Comparison of ENCODE assay signal across 2 cellular contexts in the genomic region with DNA sequence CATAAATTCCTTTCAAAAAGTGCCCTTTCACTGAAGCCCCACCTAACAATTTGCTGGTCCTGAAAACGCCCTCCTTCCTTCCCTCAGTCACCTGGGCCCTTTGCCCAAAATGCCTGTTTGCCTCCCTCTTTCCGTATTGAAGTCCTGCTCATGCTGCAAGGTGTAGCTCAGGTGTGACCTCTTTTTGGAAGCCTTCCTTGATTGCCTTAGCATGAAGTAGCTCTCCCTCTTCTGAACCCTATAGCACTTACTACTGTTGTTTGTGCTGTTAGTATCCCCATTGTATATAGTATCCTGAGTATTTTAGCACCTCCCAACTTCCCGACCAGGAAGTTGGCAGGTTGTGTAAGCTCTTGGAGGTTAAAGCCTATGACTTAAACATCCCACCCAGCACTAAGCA.
TF ChIP-seq lines count a peak whose summit lies in the region.

No MANE protein-coding gene starts in this region.

TF ChIP-seq in GM23338, 12 proteins besides CTCF, POLR2A, EP300 and RAD21:
- TF ChIP-seq, protein P1, sequence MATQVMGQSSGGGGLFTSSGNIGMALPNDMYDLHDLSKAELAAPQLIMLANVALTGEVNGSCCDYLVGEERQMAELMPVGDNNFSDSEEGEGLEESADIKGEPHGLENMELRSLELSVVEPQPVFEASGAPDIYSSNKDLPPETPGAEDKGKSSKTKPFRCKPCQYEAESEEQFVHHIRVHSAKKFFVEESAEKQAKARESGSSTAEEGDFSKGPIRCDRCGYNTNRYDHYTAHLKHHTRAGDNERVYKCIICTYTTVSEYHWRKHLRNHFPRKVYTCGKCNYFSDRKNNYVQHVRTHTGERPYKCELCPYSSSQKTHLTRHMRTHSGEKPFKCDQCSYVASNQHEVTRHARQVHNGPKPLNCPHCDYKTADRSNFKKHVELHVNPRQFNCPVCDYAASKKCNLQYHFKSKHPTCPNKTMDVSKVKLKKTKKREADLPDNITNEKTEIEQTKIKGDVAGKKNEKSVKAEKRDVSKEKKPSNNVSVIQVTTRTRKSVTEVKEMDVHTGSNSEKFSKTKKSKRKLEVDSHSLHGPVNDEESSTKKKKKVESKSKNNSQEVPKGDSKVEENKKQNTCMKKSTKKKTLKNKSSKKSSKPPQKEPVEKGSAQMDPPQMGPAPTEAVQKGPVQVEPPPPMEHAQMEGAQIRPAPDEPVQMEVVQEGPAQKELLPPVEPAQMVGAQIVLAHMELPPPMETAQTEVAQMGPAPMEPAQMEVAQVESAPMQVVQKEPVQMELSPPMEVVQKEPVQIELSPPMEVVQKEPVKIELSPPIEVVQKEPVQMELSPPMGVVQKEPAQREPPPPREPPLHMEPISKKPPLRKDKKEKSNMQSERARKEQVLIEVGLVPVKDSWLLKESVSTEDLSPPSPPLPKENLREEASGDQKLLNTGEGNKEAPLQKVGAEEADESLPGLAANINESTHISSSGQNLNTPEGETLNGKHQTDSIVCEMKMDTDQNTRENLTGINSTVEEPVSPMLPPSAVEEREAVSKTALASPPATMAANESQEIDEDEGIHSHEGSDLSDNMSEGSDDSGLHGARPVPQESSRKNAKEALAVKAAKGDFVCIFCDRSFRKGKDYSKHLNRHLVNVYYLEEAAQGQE (IDR thresholded peaks at IDR 0.05; ENCODE audit: unreplicated experiment) = no peak
- TF ChIP-seq, protein P2, sequence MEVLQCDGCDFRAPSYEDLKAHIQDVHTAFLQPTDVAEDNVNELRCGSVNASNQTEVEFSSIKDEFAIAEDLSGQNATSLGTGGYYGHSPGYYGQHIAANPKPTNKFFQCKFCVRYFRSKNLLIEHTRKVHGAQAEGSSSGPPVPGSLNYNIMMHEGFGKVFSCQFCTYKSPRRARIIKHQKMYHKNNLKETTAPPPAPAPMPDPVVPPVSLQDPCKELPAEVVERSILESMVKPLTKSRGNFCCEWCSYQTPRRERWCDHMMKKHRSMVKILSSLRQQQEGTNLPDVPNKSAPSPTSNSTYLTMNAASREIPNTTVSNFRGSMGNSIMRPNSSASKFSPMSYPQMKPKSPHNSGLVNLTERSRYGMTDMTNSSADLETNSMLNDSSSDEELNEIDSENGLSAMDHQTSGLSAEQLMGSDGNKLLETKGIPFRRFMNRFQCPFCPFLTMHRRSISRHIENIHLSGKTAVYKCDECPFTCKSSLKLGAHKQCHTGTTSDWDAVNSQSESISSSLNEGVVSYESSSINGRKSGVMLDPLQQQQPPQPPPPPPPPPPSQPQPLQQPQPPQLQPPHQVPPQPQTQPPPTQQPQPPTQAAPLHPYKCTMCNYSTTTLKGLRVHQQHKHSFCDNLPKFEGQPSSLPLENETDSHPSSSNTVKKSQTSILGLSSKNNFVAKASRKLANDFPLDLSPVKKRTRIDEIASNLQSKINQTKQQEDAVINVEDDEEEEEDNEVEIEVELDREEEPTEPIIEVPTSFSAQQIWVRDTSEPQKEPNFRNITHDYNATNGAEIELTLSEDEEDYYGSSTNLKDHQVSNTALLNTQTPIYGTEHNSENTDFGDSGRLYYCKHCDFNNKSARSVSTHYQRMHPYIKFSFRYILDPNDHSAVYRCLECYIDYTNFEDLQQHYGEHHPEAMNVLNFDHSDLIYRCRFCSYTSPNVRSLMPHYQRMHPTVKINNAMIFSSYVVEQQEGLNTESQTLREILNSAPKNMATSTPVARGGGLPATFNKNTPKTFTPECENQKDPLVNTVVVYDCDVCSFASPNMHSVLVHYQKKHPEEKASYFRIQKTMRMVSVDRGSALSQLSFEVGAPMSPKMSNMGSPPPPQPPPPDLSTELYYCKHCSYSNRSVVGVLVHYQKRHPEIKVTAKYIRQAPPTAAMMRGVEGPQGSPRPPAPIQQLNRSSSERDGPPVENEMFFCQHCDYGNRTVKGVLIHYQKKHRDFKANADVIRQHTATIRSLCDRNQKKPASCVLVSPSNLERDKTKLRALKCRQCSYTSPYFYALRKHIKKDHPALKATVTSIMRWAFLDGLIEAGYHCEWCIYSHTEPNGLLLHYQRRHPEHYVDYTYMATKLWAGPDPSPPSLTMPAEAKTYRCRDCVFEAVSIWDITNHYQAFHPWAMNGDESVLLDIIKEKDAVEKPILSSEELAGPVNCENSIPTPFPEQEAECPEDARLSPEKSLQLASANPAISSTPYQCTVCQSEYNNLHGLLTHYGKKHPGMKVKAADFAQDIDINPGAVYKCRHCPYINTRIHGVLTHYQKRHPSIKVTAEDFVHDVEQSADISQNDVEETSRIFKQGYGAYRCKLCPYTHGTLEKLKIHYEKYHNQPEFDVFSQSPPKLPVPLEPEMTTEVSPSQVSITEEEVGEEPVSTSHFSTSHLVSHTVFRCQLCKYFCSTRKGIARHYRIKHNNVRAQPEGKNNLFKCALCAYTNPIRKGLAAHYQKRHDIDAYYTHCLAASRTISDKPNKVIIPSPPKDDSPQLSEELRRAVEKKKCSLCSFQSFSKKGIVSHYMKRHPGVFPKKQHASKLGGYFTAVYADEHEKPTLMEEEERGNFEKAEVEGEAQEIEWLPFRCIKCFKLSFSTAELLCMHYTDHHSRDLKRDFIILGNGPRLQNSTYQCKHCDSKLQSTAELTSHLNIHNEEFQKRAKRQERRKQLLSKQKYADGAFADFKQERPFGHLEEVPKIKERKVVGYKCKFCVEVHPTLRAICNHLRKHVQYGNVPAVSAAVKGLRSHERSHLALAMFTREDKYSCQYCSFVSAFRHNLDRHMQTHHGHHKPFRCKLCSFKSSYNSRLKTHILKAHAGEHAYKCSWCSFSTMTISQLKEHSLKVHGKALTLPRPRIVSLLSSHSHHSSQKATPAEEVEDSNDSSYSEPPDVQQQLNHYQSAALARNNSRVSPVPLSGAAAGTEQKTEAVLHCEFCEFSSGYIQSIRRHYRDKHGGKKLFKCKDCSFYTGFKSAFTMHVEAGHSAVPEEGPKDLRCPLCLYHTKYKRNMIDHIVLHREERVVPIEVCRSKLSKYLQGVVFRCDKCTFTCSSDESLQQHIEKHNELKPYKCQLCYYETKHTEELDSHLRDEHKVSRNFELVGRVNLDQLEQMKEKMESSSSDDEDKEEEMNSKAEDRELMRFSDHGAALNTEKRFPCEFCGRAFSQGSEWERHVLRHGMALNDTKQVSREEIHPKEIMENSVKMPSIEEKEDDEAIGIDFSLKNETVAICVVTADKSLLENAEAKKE (CRISPR knock-in tag; IDR thresholded peaks at IDR 0.05) = no peak
- no peak for TF ChIP-seq EZH2 (IDR thresholded peaks at IDR 0.05; ENCODE audit: low read depth, unreplicated experiment)

TF ChIP-seq in H1, 55 proteins besides CTCF, POLR2A, EP300 and RAD21:
- TF ChIP-seq GTF2F1 (IDR thresholded peaks at IDR 0.05; ENCODE audit: borderline replicate concordance, low read depth, low read length) = no peak
- no peak for TF ChIP-seq HDAC2 (IDR thresholded peaks at IDR 0.05; ENCODE audit: borderline replicate concordance in 1 of 2, low read depth in 2 of 2, low read length in 2 of 2)
- no peak for TF ChIP-seq GABPA (IDR thresholded peaks at IDR 0.05; ENCODE audit: borderline replicate concordance, insufficient read depth, low read length)
- TF ChIP-seq RNF2 (IDR thresholded peaks at IDR 0.05; ENCODE audit: borderline replicate concordance, low read depth, low read length, missing control alignments, poor library complexity, severe bottlenecking) = no peak
- no peak for TF ChIP-seq SRF (IDR thresholded peaks at IDR 0.05; ENCODE audit: low read depth, low read length)
TF ChIP-seq in H1: peak in this region for 0.
